21 cellular contexts compared by ENCODE assay signal in the genomic region with DNA sequence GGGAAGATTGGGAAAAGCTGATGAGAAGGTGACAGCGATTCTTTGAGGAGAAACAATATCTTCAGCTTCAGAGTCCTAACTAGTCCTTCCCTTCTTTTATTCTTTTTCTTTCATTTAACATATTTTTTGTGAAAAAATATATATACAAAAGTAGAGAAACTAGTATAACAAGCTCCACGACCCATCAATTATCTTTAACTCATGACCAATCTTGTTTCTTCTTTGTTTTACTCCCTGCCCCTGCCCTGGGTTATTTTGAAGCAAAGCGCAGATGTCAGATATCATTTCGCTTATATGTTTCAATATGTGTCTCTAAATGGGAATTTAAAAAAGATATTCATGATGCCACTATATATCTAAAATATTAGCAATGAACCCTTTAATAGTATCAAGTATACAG.
DNase-seq lines count a peak whose midpoint lies in the region; ATAC-seq and TF ChIP-seq lines count a peak whose summit lies in the region.
"Had no signal": no experiment of that assay in that cellular context is flagged by ENCODE, and none has a peak within 500 bp of the region (broad histone marks: within the 10 kb centered on the region; RNA-seq: fewer than 3 reads in every experiment).

No MANE protein-coding gene starts in this region.

- H3K9me3 Mint-ChIP-seq in GM23338: no peaks in the 10 kb centered on the region
- H3K9me3 Mint-ChIP-seq in stimulated activated naive CD8-positive, alpha-beta T cell treated with anti-CD3 and anti-CD28 coated beads, Interleukin-15, amount 100 ng/mL, for 72 hours: peaks cover 6 to 7% of the 10 kb centered on the region in 2 donors
- no peaks in the 10 kb centered on the region for H3K9me3 Mint-ChIP-seq in osteocyte (ENCODE audit: unreplicated experiment)
- H3K9me3 Mint-ChIP-seq: CD4-positive, alpha-beta T cell; HFFc6 had no signal

- no peak overlapping the region for H2BK12ac ChIP-seq in trophoblast cell (ENCODE audit: low read length)

- no peaks in the 10 kb centered on the region; the same call in 1 of the 3 replicates for H3K36me3 Mint-ChIP-seq in GM23338 (ENCODE audit: low read depth)
- H3K36me3 Mint-ChIP-seq in osteocyte (ENCODE audit: unreplicated experiment): no peaks in the 10 kb centered on the region

- no peak overlapping the region for H3K9ac ChIP-seq in trophoblast cell (ENCODE audit: low read length)

- peaks cover 34% of the 10 kb centered on the region for H3K4me1 ChIP-seq in GM23338 (ENCODE audit: insufficient read depth)
- H3K4me1 ChIP-seq in SJCRH30: peaks cover 83% of the 10 kb centered on the region
- peaks cover 52 to 56% of the 10 kb centered on the region in 2 experiments for H3K4me1 ChIP-seq in trophoblast cell (ENCODE audit: control insufficient read depth in 1 of 2, insufficient read depth in 2 of 2, low read length in 2 of 2)
- peaks cover 0 to 3% (median 0%) of the 10 kb centered on the region in 12 donors for H3K4me1 ChIP-seq in heart left ventricle
- H3K4me1 ChIP-seq: A549, Caco-2 had no signal

- H4K91ac ChIP-seq in trophoblast cell (ENCODE audit: low read depth, low read length): no peak overlapping the region

- H3K27me3 Mint-ChIP-seq in GM23338 (ENCODE audit: insufficient read depth, low read depth, poor library complexity) (peaks cover 8% of the 10 kb centered on the region), osteocyte (ENCODE audit: unreplicated experiment) (no peaks in the 10 kb centered on the region)
- H3K27me3 Mint-ChIP-seq in stimulated activated naive CD8-positive, alpha-beta T cell treated with anti-CD3 and anti-CD28 coated beads, Interleukin-15, amount 100 ng/mL, for 72 hours: no peaks in the 10 kb centered on the region
- H3K27me3 Mint-ChIP-seq: CD4-positive, alpha-beta T cell had no signal

- H3K18ac ChIP-seq in trophoblast cell (ENCODE audit: low read length): no peak overlapping the region

- no peak overlapping the region for H2AK5ac ChIP-seq in trophoblast cell (ENCODE audit: low read length)

- H3K27me3 ChIP-seq in GM23338 (ENCODE audit: insufficient read depth) (no peaks in the 10 kb centered on the region), SJCRH30 (no peaks in the 10 kb centered on the region), trophoblast cell (ENCODE audit: insufficient read depth, low read length) (no peaks in the 10 kb centered on the region), heart left ventricle (peaks cover 0 to 4% (median 0%) of the 10 kb centered on the region in 9 donors)

- H2BK120ac ChIP-seq in trophoblast cell (ENCODE audit: insufficient read depth, low read length, poor library complexity): no peak overlapping the region

- H2BK5ac ChIP-seq in trophoblast cell (ENCODE audit: low read depth, low read length, poor library complexity): no peak overlapping the region

- TF ChIP-seq CTCF in GM23338 (conservative IDR thresholded peaks at IDR 0.05; ENCODE audit: low read depth in 2 of 2) (no peak), heart left ventricle (IDR thresholded peaks at IDR 0.05) (no peak), osteocyte (IDR thresholded peaks at IDR 0.05) (no peak)

- H3K4me1 Mint-ChIP-seq in GM23338 (peaks cover 56% of the 10 kb centered on the region), osteocyte (ENCODE audit: unreplicated experiment) (peaks cover 86% of the 10 kb centered on the region)
- peaks cover 10% of the 10 kb centered on the region for H3K4me1 Mint-ChIP-seq in stimulated activated naive CD8-positive, alpha-beta T cell treated with anti-CD3 and anti-CD28 coated beads, Interleukin-15, amount 100 ng/mL, for 72 hours

- H3K36me3 ChIP-seq in GM23338 (ENCODE audit: insufficient read depth) (no peaks in the 10 kb centered on the region), SJCRH30 (no peaks in the 10 kb centered on the region), trophoblast cell (ENCODE audit: control insufficient read depth in 1 of 2, insufficient read depth in 2 of 2, low read length in 2 of 2) (no peaks in the 10 kb centered on the region), heart left ventricle (no peaks in the 10 kb centered on the region)

- no peak overlapping the region for H3K14ac ChIP-seq in trophoblast cell (ENCODE audit: low read length)

- no peak overlapping the region for H3K4me3 Mint-ChIP-seq in GM23338
- no peak overlapping the region for H3K4me3 Mint-ChIP-seq in stimulated activated naive CD8-positive, alpha-beta T cell treated with anti-CD3 and anti-CD28 coated beads, Interleukin-15, amount 100 ng/mL, for 72 hours
- no peak overlapping the region for H3K4me3 Mint-ChIP-seq in osteocyte (ENCODE audit: unreplicated experiment)
- H3K4me3 Mint-ChIP-seq: CD4-positive, alpha-beta T cell had no signal

- no peak for ATAC-seq in GM23338
- ATAC-seq in heart left ventricle: no peak
- ATAC-seq in stimulated activated naive CD8-positive, alpha-beta T cell treated with anti-CD3 and anti-CD28 coated beads, Interleukin-15, amount 100 ng/mL, for 72 hours: no peak
- ATAC-seq: A549, GM12878, PC-3 had no signal

- no peak overlapping the region for H3K23ac ChIP-seq in trophoblast cell (ENCODE audit: low read length)

- H3K9me2 ChIP-seq in GM23338 (ENCODE audit: insufficient read depth): no peaks in the 10 kb centered on the region

- DNase-seq in GM23338 (ENCODE audit: low spot score) (no peak), SJCRH30 (no peak), epithelial cell of prostate (ENCODE audit: low read depth, low spot score) (no peak), trophoblast cell (peak in 1 of 2 donors; percentile 67), 8988T (no peak), heart left ventricle (no peak), osteocyte (ENCODE audit: extremely low spot score, unreplicated experiment) (no peak)
- no peak for DNase-seq in stimulated activated naive CD8-positive, alpha-beta T cell treated with anti-CD3 and anti-CD28 coated beads, Interleukin-15, amount 100 ng/mL, for 72 hours
- DNase-seq: Caco-2; CD4-positive, alpha-beta T cell; GF-D8; KBM-7; NCI-H187; NCI-H2227 treated with DMSO at 0.1 percent for 48 hours; NCI-H510A treated with DMSO at 0.1 percent for 48 hours; NCI-H774 had no signal

- H3K4ac ChIP-seq in trophoblast cell (ENCODE audit: low read depth, low read length): no peak overlapping the region

- H3K4me2 ChIP-seq in GM23338 (peak overlapping the region; percentile 19; the same call in 1 of the 2 replicates), trophoblast cell (ENCODE audit: low read length) (no peak overlapping the region)
- H3K4me2 ChIP-seq: A549 had no signal

- no peak overlapping the region for H4K8ac ChIP-seq in trophoblast cell (ENCODE audit: low read depth, low read length)

- no peaks in the 10 kb centered on the region for H4K20me1 ChIP-seq in GM23338 (replicated peaks; ENCODE audit: insufficient read depth)

- H3K4me3 ChIP-seq in GM23338 (no peak overlapping the region), SJCRH30 (no peak overlapping the region; the same call in 1 of the 2 replicates), trophoblast cell (ENCODE audit: low read depth, low read length) (no peak overlapping the region), heart left ventricle (no peak overlapping the region)
- H3K4me3 ChIP-seq: A549, GM12878 had no signal

- TF ChIP-seq POLR2A in heart left ventricle (IDR thresholded peaks at IDR 0.05): no peak

- H2AFZ ChIP-seq in GM23338 (no peak overlapping the region), trophoblast cell (ENCODE audit: insufficient read depth, low read length, poor library complexity) (no peak overlapping the region)

- intact Hi-C loops in heart left ventricle (cut with DNase I): no loop called here

- peaks cover 49% of the 10 kb centered on the region for H3K79me1 ChIP-seq in trophoblast cell (ENCODE audit: low read length)

- H3K79me2 ChIP-seq in GM23338 (replicated peaks; ENCODE audit: insufficient read depth) (no peaks in the 10 kb centered on the region), trophoblast cell (ENCODE audit: control insufficient read depth, insufficient read depth, low read length, poor library complexity) (peaks cover 8% of the 10 kb centered on the region)

- H3K27ac Mint-ChIP-seq in GM23338 (no peak overlapping the region), osteocyte (ENCODE audit: unreplicated experiment) (no peak overlapping the region)
- H3K27ac Mint-ChIP-seq in stimulated activated naive CD8-positive, alpha-beta T cell treated with anti-CD3 and anti-CD28 coated beads, Interleukin-15, amount 100 ng/mL, for 72 hours: no peak overlapping the region
- H3K27ac Mint-ChIP-seq: CD4-positive, alpha-beta T cell had no signal

- H3F3A ChIP-seq in GM23338 (replicated peaks; ENCODE audit: low read depth): 0 out of 2 replicates have a peak, but pooled peaks cover 3% of the 10 kb centered on the region

- H3K27ac ChIP-seq in GM23338 (ENCODE audit: low read depth): peak overlapping the region; percentile 87
- peak overlapping the region; percentile 100 for H3K27ac ChIP-seq in SJCRH30
- peak overlapping the region; percentile 63 for H3K27ac ChIP-seq in epithelial cell of prostate
- H3K27ac ChIP-seq in trophoblast cell (ENCODE audit: low read depth, low read length): peak overlapping the region; percentile 46
- no peak overlapping the region for H3K27ac ChIP-seq in heart left ventricle
- H3K27ac ChIP-seq: A549, RWPE1 had no signal

- H3K9me3 ChIP-seq in SJCRH30 (replicated peaks): no peaks in the 10 kb centered on the region
- H3K9me3 ChIP-seq in trophoblast cell (ENCODE audit: insufficient read depth, low read depth, low read length): no peaks in the 10 kb centered on the region
- peaks cover 0 to 5% (median 0%) of the 10 kb centered on the region in 12 donors for H3K9me3 ChIP-seq in heart left ventricle
- H3K9me3 ChIP-seq: A549, Caco-2 had no signal

- H4K12ac ChIP-seq in trophoblast cell (ENCODE audit: low read depth, low read length): no peak overlapping the region

- no CpG with 5 or more reads among the region's 4 CpGs for WGBS in trophoblast cell (ENCODE audit: extremely low coverage, insufficient coverage, insufficient read length)
- 89 to 91% (median 91%) methylated on average over 4 of the region's 4 CpGs for WGBS in heart left ventricle, 4 donors

Comparison
In these comparisons a context has a peak if more than half of its experiments do, and no peak if none do; other contexts are left out.
1. H3K27ac ChIP-seq: peak in GM23338 (single experiment), SJCRH30 (single experiment), epithelial cell of prostate (single experiment) and trophoblast cell (single experiment); none in heart left ventricle (0 of 12).